In genomic region chr1:43946244-43947060, GRCh38 we compare ENCODE assay signal across 8 cellular contexts. TPM values are rescaled to one million over a fixed set of nuclear protein-coding genes. Genes with fewer than 3 reads are reported as not detected.
DNase-seq lines count a peak whose midpoint lies in the region; ATAC-seq and TF ChIP-seq lines count a peak whose summit lies in the region.

A gene with protein sequence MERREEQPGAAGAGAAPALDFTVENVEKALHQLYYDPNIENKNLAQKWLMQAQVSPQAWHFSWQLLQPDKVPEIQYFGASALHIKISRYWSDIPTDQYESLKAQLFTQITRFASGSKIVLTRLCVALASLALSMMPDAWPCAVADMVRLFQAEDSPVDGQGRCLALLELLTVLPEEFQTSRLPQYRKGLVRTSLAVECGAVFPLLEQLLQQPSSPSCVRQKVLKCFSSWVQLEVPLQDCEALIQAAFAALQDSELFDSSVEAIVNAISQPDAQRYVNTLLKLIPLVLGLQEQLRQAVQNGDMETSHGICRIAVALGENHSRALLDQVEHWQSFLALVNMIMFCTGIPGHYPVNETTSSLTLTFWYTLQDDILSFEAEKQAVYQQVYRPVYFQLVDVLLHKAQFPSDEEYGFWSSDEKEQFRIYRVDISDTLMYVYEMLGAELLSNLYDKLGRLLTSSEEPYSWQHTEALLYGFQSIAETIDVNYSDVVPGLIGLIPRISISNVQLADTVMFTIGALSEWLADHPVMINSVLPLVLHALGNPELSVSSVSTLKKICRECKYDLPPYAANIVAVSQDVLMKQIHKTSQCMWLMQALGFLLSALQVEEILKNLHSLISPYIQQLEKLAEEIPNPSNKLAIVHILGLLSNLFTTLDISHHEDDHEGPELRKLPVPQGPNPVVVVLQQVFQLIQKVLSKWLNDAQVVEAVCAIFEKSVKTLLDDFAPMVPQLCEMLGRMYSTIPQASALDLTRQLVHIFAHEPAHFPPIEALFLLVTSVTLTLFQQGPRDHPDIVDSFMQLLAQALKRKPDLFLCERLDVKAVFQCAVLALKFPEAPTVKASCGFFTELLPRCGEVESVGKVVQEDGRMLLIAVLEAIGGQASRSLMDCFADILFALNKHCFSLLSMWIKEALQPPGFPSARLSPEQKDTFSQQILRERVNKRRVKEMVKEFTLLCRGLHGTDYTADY (plus strand): TSS chr1:43946950. CDS start chr1:43947601, 651 bp downstream.

- peak within 1 kb of the TSS; percentile 98 for H3K4me3 ChIP-seq in CD8-positive, alpha-beta T cell (ENCODE audit: low read depth, low read length)
- peak within 1 kb of the TSS; percentile 71 for H3K4me3 ChIP-seq in lung

- peak; percentile 95 for ATAC-seq in CD8-positive, alpha-beta T cell
- peak; percentile 96 for ATAC-seq in GM19438 (IDR thresholded peaks at IDR 0.05; ENCODE audit: low read depth, unreplicated experiment)
- ATAC-seq in HG03575 (IDR thresholded peaks at IDR 0.05; ENCODE audit: extremely low read depth, insufficient number of reproducible peaks, low FRiP score, unreplicated experiment): peak; percentile 68
- peak; percentile 98 for ATAC-seq in activated CD8-positive, alpha-beta T cell treated with anti-CD3 and anti-CD28 coated beads for 36 hours
- peak; percentile 98 for ATAC-seq in lung (ENCODE audit: insufficient read depth, low FRiP score)

- intact Hi-C loops in CD8-positive, alpha-beta T cell (cut with DNase I, micrococcal nuclease): loop anchor here (1.0 to 10.0 kb wide), 17 partner anchors 23 to 1264 kb away; partner anchors contain the start of genes ATP6V0B (in 2 of the 2), CCDC24 (in 2 of the 2), CDC20 (in 2 of the 2) and ST3GAL3 (in 2 of the 2)
- intact Hi-C loops in activated CD8-positive, alpha-beta T cell treated with anti-CD3 and anti-CD28 coated beads for 36 hours (cut with micrococcal nuclease): no loop called here

- 0 to 1% methylated on average over 71 to 73 of the region's 73 CpGs for WGBS in lung, 2 donors

- no peaks in the 10 kb centered on the region for H3K27me3 ChIP-seq in CD8-positive, alpha-beta T cell (ENCODE audit: insufficient read depth, low read length)
- H3K27me3 ChIP-seq in lung (ENCODE audit: control insufficient read depth, insufficient read depth): no peaks in the 10 kb centered on the region

- CTCF ChIA-PET in CD8-positive, alpha-beta T cell (lab: Charles Lee): interaction anchor here (0.7 to 2.3 kb wide), 11 partner anchors 12 to 417 kb away, joined by 3 to 21 read pairs (median 4); partner anchors contain the start of genes ARTN, ATP6V0B and DPH2
- CTCF ChIA-PET in activated CD8-positive, alpha-beta T cell treated with anti-CD3 and anti-CD28 coated beads for 36 hours (lab: Charles Lee): interaction anchor here (0.8 to 8.8 kb wide), 20 partner anchors 12 to 417 kb away, joined by 3 to 185 read pairs (median 4); partner anchors contain the start of genes ARTN, ATP6V0B and ST3GAL3

- peak; percentile 89 to 97 (median 93) for DNase-seq in CD8-positive, alpha-beta T cell
- DNase-seq in NCI-H82 (lab: John Stamatoyannopoulos, UW) (peak; percentile 98), ecto neural progenitor cell (ENCODE audit: low spot score) (peak; percentile 98), lung (ENCODE audit: low spot score) (peak; percentile 93)
- peak; percentile 98 for DNase-seq in activated CD8-positive, alpha-beta T cell treated with anti-CD3 and anti-CD28 coated beads for 36 hours
- DNase-seq in stimulated activated CD4-positive, alpha-beta T cell treated with anti-CD3 and anti-CD28 coated beads, TNF-alpha, amount 100 ng/mL, for 4 hours (ENCODE audit: low read depth in 3 of 3): peak; percentile 88 to 96 (median 91)

- peaks cover 20% of the 10 kb centered on the region for H3K36me3 Mint-ChIP-seq in CD8-positive, alpha-beta T cell
- no peaks in the 10 kb centered on the region for H3K36me3 Mint-ChIP-seq in activated CD8-positive, alpha-beta T cell treated with anti-CD3 and anti-CD28 coated beads for 36 hours (ENCODE audit: low read depth)

- H3K36me3 ChIP-seq in CD8-positive, alpha-beta T cell (ENCODE audit: insufficient read depth, low read length): no peaks in the 10 kb centered on the region
- peaks cover 0 to 10% of the 10 kb centered on the region in 2 donors for H3K36me3 ChIP-seq in lung (ENCODE audit: control insufficient read depth in 2 of 2, insufficient read depth in 2 of 2, low read length in 2 of 2)

- peak within 1 kb of the TSS; percentile 96 for H3K27ac Mint-ChIP-seq in CD8-positive, alpha-beta T cell
- peak within 1 kb of the TSS; percentile 90 for H3K27ac Mint-ChIP-seq in activated CD8-positive, alpha-beta T cell treated with anti-CD3 and anti-CD28 coated beads for 36 hours

- peak within 1 kb of the TSS; percentile 88 for H3K4me3 Mint-ChIP-seq in CD8-positive, alpha-beta T cell
- peak within 1 kb of the TSS; percentile 94 for H3K4me3 Mint-ChIP-seq in activated CD8-positive, alpha-beta T cell treated with anti-CD3 and anti-CD28 coated beads for 36 hours

- no peaks in the 10 kb centered on the region for H3K27me3 Mint-ChIP-seq in CD8-positive, alpha-beta T cell (ENCODE audit: low read depth)
- no peaks in the 10 kb centered on the region for H3K27me3 Mint-ChIP-seq in activated CD8-positive, alpha-beta T cell treated with anti-CD3 and anti-CD28 coated beads for 36 hours

- H3K9me3 ChIP-seq in CD8-positive, alpha-beta T cell (ENCODE audit: low read length): no peaks in the 10 kb centered on the region
- H3K9me3 ChIP-seq in lung (ENCODE audit: control insufficient read depth in 2 of 2, insufficient read depth in 1 of 2, low read length in 1 of 2): no peaks in the 10 kb centered on the region

- POLR2A ChIA-PET in CD8-positive, alpha-beta T cell (lab: Charles Lee): interaction anchor here (0.7 to 2.6 kb wide), 7 partner anchors 11 to 685 kb away, joined by 3 to 16 read pairs (median 5); partner anchors contain the start of genes ATP6V0B, DPH2 and KDM4A
- POLR2A ChIA-PET in activated CD8-positive, alpha-beta T cell treated with anti-CD3 and anti-CD28 coated beads for 36 hours (lab: Charles Lee): interaction anchor here (0.7 to 1.7 kb wide), 9 partner anchors 10 to 493 kb away, joined by 3 to 9 read pairs (median 3); partner anchors contain the start of genes ATP6V0B, DPH2 and HYI

- H3K4me1 Mint-ChIP-seq in CD8-positive, alpha-beta T cell (ENCODE audit: low read depth): peaks cover 63% of the 10 kb centered on the region
- peaks cover 38% of the 10 kb centered on the region for H3K4me1 Mint-ChIP-seq in activated CD8-positive, alpha-beta T cell treated with anti-CD3 and anti-CD28 coated beads for 36 hours (ENCODE audit: low read depth)

- peak; percentile 54 for TF ChIP-seq CTCF in CD8-positive, alpha-beta T cell (IDR thresholded peaks at IDR 0.05)
- peak; percentile 71 for TF ChIP-seq CTCF in activated CD8-positive, alpha-beta T cell treated with anti-CD3 and anti-CD28 coated beads for 36 hours (IDR thresholded peaks at IDR 0.05)
- peak; percentile 78 for TF ChIP-seq CTCF in lung (IDR thresholded peaks at IDR 0.05; ENCODE audit: control extremely low read depth, extremely low read depth)

- H3K9me3 Mint-ChIP-seq in CD8-positive, alpha-beta T cell: no peaks in the 10 kb centered on the region
- H3K9me3 Mint-ChIP-seq in activated CD8-positive, alpha-beta T cell treated with anti-CD3 and anti-CD28 coated beads for 36 hours: no peaks in the 10 kb centered on the region

- peaks cover 22% of the 10 kb centered on the region for H3K4me1 ChIP-seq in CD8-positive, alpha-beta T cell (ENCODE audit: insufficient read depth, low read length)
- peaks cover 13 to 20% of the 10 kb centered on the region in 2 donors for H3K4me1 ChIP-seq in lung (ENCODE audit: control insufficient read depth in 2 of 2, insufficient read depth in 2 of 2, low read length in 2 of 2)

- peak within 1 kb of the TSS; percentile 92 for H3K27ac ChIP-seq in CD8-positive, alpha-beta T cell (ENCODE audit: low read depth, low read length)
- peak within 1 kb of the TSS; percentile 97 to 99 for H3K27ac ChIP-seq in lung (ENCODE audit: low read depth in 1 of 2, low read length in 1 of 2)

RNA-seq across cellular contexts. Expression of the gene that starts here (rescaled TPM):
- 1 to 10 TPM; 6.5 to 8.1 TPM for total RNA-seq in CD8-positive, alpha-beta T cell
- total RNA-seq in activated CD8-positive, alpha-beta T cell treated with anti-CD3 and anti-CD28 coated beads for 36 hours: 10 to 100 TPM; 16.2 to 16.5 TPM
- 10 to 100 TPM in 1 of 2 donors, 1 to 10 TPM in 1; 7.3 to 35.4 TPM for total RNA-seq in lung
- polyA plus RNA-seq in lung: 10 to 100 TPM; 16.6 to 18.1 TPM

Comparison
In these comparisons a context has a peak if more than half of its experiments do, and no peak if none do; other contexts are left out.
1. Peak in every context shown above with its lines: DNase-seq, ATAC-seq, H3K4me3 ChIP-seq and H3K27ac ChIP-seq.